In the genomic region with DNA sequence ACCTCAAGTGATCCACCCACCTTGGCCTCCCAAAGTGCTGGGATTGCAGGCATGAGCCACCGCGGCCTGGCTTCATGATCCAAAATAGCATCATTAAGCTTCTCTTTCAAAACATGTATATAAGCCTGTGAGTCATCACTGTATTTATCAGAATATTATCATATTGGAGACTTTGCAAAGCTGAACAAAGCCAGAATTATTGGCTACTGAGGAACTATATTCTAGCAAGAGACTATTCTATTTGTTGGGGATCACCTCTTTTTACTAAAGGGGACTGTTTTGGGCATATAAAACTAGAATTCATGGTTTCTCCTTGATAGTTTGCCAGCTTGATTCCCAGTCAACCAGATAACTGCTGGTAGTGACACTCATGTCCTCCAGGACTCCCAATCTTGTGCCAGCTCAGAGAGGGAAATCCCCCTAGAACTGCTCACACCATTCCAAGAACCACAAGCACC, we compare ENCODE assay signal across 1 cellular context.
TF ChIP-seq lines count a peak whose summit lies in the region.

No MANE protein-coding gene starts in this region.

TF ChIP-seq in GM23338, 12 proteins besides CTCF, POLR2A, EP300 and RAD21 (continued from another document):
- TF ChIP-seq, protein P1, sequence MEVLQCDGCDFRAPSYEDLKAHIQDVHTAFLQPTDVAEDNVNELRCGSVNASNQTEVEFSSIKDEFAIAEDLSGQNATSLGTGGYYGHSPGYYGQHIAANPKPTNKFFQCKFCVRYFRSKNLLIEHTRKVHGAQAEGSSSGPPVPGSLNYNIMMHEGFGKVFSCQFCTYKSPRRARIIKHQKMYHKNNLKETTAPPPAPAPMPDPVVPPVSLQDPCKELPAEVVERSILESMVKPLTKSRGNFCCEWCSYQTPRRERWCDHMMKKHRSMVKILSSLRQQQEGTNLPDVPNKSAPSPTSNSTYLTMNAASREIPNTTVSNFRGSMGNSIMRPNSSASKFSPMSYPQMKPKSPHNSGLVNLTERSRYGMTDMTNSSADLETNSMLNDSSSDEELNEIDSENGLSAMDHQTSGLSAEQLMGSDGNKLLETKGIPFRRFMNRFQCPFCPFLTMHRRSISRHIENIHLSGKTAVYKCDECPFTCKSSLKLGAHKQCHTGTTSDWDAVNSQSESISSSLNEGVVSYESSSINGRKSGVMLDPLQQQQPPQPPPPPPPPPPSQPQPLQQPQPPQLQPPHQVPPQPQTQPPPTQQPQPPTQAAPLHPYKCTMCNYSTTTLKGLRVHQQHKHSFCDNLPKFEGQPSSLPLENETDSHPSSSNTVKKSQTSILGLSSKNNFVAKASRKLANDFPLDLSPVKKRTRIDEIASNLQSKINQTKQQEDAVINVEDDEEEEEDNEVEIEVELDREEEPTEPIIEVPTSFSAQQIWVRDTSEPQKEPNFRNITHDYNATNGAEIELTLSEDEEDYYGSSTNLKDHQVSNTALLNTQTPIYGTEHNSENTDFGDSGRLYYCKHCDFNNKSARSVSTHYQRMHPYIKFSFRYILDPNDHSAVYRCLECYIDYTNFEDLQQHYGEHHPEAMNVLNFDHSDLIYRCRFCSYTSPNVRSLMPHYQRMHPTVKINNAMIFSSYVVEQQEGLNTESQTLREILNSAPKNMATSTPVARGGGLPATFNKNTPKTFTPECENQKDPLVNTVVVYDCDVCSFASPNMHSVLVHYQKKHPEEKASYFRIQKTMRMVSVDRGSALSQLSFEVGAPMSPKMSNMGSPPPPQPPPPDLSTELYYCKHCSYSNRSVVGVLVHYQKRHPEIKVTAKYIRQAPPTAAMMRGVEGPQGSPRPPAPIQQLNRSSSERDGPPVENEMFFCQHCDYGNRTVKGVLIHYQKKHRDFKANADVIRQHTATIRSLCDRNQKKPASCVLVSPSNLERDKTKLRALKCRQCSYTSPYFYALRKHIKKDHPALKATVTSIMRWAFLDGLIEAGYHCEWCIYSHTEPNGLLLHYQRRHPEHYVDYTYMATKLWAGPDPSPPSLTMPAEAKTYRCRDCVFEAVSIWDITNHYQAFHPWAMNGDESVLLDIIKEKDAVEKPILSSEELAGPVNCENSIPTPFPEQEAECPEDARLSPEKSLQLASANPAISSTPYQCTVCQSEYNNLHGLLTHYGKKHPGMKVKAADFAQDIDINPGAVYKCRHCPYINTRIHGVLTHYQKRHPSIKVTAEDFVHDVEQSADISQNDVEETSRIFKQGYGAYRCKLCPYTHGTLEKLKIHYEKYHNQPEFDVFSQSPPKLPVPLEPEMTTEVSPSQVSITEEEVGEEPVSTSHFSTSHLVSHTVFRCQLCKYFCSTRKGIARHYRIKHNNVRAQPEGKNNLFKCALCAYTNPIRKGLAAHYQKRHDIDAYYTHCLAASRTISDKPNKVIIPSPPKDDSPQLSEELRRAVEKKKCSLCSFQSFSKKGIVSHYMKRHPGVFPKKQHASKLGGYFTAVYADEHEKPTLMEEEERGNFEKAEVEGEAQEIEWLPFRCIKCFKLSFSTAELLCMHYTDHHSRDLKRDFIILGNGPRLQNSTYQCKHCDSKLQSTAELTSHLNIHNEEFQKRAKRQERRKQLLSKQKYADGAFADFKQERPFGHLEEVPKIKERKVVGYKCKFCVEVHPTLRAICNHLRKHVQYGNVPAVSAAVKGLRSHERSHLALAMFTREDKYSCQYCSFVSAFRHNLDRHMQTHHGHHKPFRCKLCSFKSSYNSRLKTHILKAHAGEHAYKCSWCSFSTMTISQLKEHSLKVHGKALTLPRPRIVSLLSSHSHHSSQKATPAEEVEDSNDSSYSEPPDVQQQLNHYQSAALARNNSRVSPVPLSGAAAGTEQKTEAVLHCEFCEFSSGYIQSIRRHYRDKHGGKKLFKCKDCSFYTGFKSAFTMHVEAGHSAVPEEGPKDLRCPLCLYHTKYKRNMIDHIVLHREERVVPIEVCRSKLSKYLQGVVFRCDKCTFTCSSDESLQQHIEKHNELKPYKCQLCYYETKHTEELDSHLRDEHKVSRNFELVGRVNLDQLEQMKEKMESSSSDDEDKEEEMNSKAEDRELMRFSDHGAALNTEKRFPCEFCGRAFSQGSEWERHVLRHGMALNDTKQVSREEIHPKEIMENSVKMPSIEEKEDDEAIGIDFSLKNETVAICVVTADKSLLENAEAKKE (CRISPR knock-in tag; IDR thresholded peaks at IDR 0.05), result no peak
- TF ChIP-seq, protein P2, sequence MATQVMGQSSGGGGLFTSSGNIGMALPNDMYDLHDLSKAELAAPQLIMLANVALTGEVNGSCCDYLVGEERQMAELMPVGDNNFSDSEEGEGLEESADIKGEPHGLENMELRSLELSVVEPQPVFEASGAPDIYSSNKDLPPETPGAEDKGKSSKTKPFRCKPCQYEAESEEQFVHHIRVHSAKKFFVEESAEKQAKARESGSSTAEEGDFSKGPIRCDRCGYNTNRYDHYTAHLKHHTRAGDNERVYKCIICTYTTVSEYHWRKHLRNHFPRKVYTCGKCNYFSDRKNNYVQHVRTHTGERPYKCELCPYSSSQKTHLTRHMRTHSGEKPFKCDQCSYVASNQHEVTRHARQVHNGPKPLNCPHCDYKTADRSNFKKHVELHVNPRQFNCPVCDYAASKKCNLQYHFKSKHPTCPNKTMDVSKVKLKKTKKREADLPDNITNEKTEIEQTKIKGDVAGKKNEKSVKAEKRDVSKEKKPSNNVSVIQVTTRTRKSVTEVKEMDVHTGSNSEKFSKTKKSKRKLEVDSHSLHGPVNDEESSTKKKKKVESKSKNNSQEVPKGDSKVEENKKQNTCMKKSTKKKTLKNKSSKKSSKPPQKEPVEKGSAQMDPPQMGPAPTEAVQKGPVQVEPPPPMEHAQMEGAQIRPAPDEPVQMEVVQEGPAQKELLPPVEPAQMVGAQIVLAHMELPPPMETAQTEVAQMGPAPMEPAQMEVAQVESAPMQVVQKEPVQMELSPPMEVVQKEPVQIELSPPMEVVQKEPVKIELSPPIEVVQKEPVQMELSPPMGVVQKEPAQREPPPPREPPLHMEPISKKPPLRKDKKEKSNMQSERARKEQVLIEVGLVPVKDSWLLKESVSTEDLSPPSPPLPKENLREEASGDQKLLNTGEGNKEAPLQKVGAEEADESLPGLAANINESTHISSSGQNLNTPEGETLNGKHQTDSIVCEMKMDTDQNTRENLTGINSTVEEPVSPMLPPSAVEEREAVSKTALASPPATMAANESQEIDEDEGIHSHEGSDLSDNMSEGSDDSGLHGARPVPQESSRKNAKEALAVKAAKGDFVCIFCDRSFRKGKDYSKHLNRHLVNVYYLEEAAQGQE (IDR thresholded peaks at IDR 0.05; ENCODE audit: unreplicated experiment), result no peak
- TF ChIP-seq EZH2 (IDR thresholded peaks at IDR 0.05; ENCODE audit: low read depth, unreplicated experiment) (no peak), ZNF331 (CRISPR knock-in tag; IDR thresholded peaks at IDR 0.05; ENCODE audit: low read depth) (no peak)
